ENCODE assay signal across 5 cellular contexts in the genomic region with DNA sequence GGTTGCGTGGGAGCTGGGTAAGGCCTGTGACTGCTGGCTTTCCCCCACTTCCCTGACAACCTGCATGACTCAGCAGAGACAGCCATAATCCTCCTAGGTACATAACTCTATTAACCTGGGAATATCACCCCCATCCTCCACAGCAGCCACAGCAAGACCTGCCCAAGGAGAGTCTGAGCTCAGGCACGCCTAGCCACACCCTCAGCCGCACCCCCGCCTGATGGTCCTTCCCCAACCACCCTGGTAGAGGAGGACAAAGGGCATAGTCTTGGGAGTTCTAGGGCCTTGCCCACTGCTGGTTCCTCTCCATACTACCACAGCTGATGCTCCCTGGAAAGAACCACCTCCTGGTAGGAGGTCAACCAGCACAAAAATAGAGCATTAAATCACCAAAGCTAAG.
DNase-seq lines count a peak whose midpoint lies in the region; ATAC-seq and TF ChIP-seq lines count a peak whose summit lies in the region.
"Not testable (repeated sequence)": the region's sequence is repeated elsewhere in the genome, so short reads cannot be mapped to it uniquely, and the experiment has no call there.

No MANE protein-coding gene starts in this region.

- in situ Hi-C loops in GM13977 (cut with MboI; ENCODE audit: low pct_unique_long_range_greater_than_20kb, low sequenced_read_pairs, unreplicated experiment): not testable (repeated sequence)

- H3K4me1 Mint-ChIP-seq in stimulated activated memory B cell treated with anti-CD40 and anti-IgM and Interleukin-4, amounts not matched to agents 10 μg/mL and 1 μg/mL and 100 μg/mL, for 72 hours: not testable (repeated sequence)

- not testable (repeated sequence) for H3K27me3 ChIP-seq in colonic mucosa, upper lobe of right lung

- ATAC-seq in left colon (peak; percentile 100), upper lobe of right lung (peak; percentile 30)
- peak; percentile 27 for ATAC-seq in stimulated activated memory B cell treated with anti-CD40 and anti-IgM and Interleukin-4, amounts not matched to agents 10 μg/mL and 1 μg/mL and 100 μg/mL, for 72 hours

- not testable (repeated sequence) for H3K9me3 Mint-ChIP-seq in stimulated activated memory B cell treated with anti-CD40 and anti-IgM and Interleukin-4, amounts not matched to agents 10 μg/mL and 1 μg/mL and 100 μg/mL, for 72 hours

- H3K9ac ChIP-seq in colonic mucosa (ENCODE audit: low read depth in 2 of 2, low read length in 2 of 2): not testable (repeated sequence)

- TF ChIP-seq CTCF in GM13977 (IDR thresholded peaks at IDR 0.05; ENCODE audit: extremely low read depth, insufficient read depth, missing control alignments): peak; percentile 2
- TF ChIP-seq CTCF in colonic mucosa (IDR thresholded peaks at IDR 0.05); upper lobe of right lung (IDR thresholded peaks at IDR 0.05): not testable (repeated sequence)

- intact Hi-C loops in colonic mucosa (cut with DNase I); left colon (cut with DNase I, micrococcal nuclease); upper lobe of right lung (cut with DNase I): not testable (repeated sequence)

- not testable (repeated sequence) for H3K36me3 ChIP-seq in colonic mucosa, upper lobe of right lung

- H3K27ac ChIP-seq in colonic mucosa, upper lobe of right lung: not testable (repeated sequence)

- H3K27ac Mint-ChIP-seq in stimulated activated memory B cell treated with anti-CD40 and anti-IgM and Interleukin-4, amounts not matched to agents 10 μg/mL and 1 μg/mL and 100 μg/mL, for 72 hours: not testable (repeated sequence)

- H3K36me3 Mint-ChIP-seq in stimulated activated memory B cell treated with anti-CD40 and anti-IgM and Interleukin-4, amounts not matched to agents 10 μg/mL and 1 μg/mL and 100 μg/mL, for 72 hours: not testable (repeated sequence)

- not testable (repeated sequence) for H3K9me3 ChIP-seq in colonic mucosa, upper lobe of right lung

- not testable (repeated sequence) for H3K4me1 ChIP-seq in colonic mucosa, upper lobe of right lung

- H3K4me3 ChIP-seq in colonic mucosa, upper lobe of right lung: not testable (repeated sequence)

- H3K4me3 Mint-ChIP-seq in stimulated activated memory B cell treated with anti-CD40 and anti-IgM and Interleukin-4, amounts not matched to agents 10 μg/mL and 1 μg/mL and 100 μg/mL, for 72 hours: not testable (repeated sequence)

- not testable (repeated sequence) for DNase-seq in GM13977 (ENCODE audit: low spot score); upper lobe of right lung
- DNase-seq in colonic mucosa (peak; percentile 85), left colon (peak; percentile 83 to 85)

- not testable (repeated sequence) for H3K27me3 Mint-ChIP-seq in stimulated activated memory B cell treated with anti-CD40 and anti-IgM and Interleukin-4, amounts not matched to agents 10 μg/mL and 1 μg/mL and 100 μg/mL, for 72 hours

Comparison
In these comparisons a context has a peak if more than half of its experiments do, and no peak if none do; other contexts are left out.
1. ATAC-seq: peak in every context shown above with its lines; median percentile 100 in left colon; 30 in upper lobe of right lung; 27 in stimulated activated memory B cell treated with anti-CD40 and anti-IgM and Interleukin-4, amounts not matched to agents 10 μg/mL and 1 μg/mL and 100 μg/mL, for 72 hours.